Comparison of ENCODE assay signal across 8 cellular contexts in the genomic region with DNA sequence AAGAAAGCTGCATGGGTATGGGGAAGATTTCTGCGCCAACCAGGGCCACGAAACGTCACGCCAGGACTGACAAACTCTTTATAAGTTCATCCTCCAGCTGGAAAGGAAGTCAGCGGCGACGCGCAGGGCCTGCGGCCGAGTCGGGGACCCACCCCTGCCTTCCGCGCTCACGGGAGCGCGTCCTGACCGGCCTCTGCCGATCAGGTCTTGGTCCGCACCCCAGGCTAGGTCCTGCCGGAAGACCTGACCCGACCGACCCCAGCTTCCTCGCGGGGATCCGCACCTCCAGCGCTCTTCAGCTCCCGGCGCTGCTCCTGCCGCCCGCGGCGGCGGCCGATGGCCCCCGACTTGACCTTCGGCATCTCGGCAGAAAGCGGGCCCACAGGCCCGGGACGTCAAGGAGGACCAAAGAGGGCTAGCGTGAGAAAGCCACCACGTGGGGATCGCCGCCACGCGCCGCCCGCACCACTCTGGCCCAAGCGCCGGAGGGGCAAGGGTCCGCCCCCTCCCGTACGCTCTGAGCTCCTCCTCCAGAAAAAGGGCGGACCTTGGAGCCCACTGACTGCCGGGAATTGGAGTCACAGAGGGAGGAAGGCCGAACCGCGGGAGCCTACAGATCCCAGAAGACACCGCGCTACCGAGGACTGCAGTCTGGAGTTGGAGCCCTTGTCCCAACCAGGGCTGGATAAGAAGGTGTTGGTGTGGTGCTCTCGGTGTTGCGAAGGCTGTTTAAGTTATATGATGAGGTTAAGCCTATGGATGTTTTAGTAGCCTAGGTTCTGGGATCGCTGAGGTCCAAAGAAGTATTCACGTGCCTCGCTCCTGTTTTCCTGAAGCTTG. TPM values are rescaled to one million over a fixed set of nuclear protein-coding genes. Genes with fewer than 3 reads are reported as not detected.
DNase-seq lines count a peak whose midpoint lies in the region; ATAC-seq lines count a peak whose summit lies in the region.

DIMT1 (minus strand) TSS at position 495 of the 840 bp plus-strand sequence; CDS start at position 362, 133 bp downstream.

- peak; percentile 98 for ATAC-seq in GM21360 (IDR thresholded peaks at IDR 0.05; ENCODE audit: unreplicated experiment)
- ATAC-seq in effector memory CD8-positive, alpha-beta T cell (replicated peaks): peak; percentile 95

- no peaks in the 10 kb centered on the region for H3K9me3 Mint-ChIP-seq in effector memory CD8-positive, alpha-beta T cell

- DNase-seq in COLO668 (lab: John Stamatoyannopoulos, UW; ENCODE audit: unreplicated experiment): peak; percentile 89
- peak; percentile 95 for DNase-seq in HT1080 (ENCODE audit: low read depth)
- peak; percentile 98 for DNase-seq in NOMO-1 treated with DMSO at 0.1 percent for 48 hours (lab: John Stamatoyannopoulos, UW; ENCODE audit: unreplicated experiment)
- peak; percentile 87 to 90 for DNase-seq in activated CD8-positive, alpha-beta memory T cell treated with anti-CD3 and anti-CD28 coated beads for 4 hours (ENCODE audit: low read depth in 2 of 2)
- peak; percentile 91 to 93 (median 91) for DNase-seq in effector memory CD8-positive, alpha-beta T cell
- DNase-seq in medulla oblongata (ENCODE audit: extremely low spot score): peak; percentile 99
- peak; percentile 84 for DNase-seq in stimulated activated CD8-positive, alpha-beta memory T cell treated with anti-CD3 and anti-CD28 coated beads, Interleukin-12 subunit alpha, Interleukin-12 subunit beta, amount 100 ng/mL, for 1 hour (ENCODE audit: low read depth)

- peak within 1 kb of the TSS; percentile 95 to 96 for H3K27ac Mint-ChIP-seq in effector memory CD8-positive, alpha-beta T cell

- H3K36me3 Mint-ChIP-seq in effector memory CD8-positive, alpha-beta T cell (ENCODE audit: insufficient read depth): peaks cover 39% of the 10 kb centered on the region

- peak within 1 kb of the TSS; percentile 96 to 98 for H3K4me3 Mint-ChIP-seq in effector memory CD8-positive, alpha-beta T cell

- peaks cover 21 to 22% of the 10 kb centered on the region in 2 donors for H3K4me1 Mint-ChIP-seq in effector memory CD8-positive, alpha-beta T cell (ENCODE audit: low read depth in 2 of 2)

- no peaks in the 10 kb centered on the region for H3K27me3 Mint-ChIP-seq in effector memory CD8-positive, alpha-beta T cell

RNA-seq across cellular contexts. Expression of gene DIMT1, which starts in this region (rescaled TPM):
- 82.7 and 116 TPM in 2 replicates for total RNA-seq in HT1080 (2014; rRNA removed; shearing (Covaris generic))
- 50.9 and 53.5 TPM in 2 replicates for polyA plus RNA-seq in HT1080 (2015; cell fraction: cytosol; rRNA removed)
- 41.3 and 57.0 TPM in 2 replicates for polyA plus RNA-seq in HT1080 (2015; cell fraction: nucleus; rRNA removed)

Comparison
In these comparisons a context has a peak if more than half of its experiments do, and no peak if none do; other contexts are left out.
1. Peak in every context shown above with its lines: DNase-seq and ATAC-seq.